ENCODE assay signal across 8 cellular contexts in genomic region chr7:139776486-139777303, GRCh38. TPM values are rescaled to one million over a fixed set of nuclear protein-coding genes. Genes with fewer than 3 reads are reported as not detected.
DNase-seq lines count a peak whose midpoint lies in the region; ATAC-seq, FAIRE-seq and TF ChIP-seq lines count a peak whose summit lies in the region.

No MANE protein-coding gene starts in this region.

- TSS peak; percentile 48 for BruUV-seq in PC-3 (replicated peaks; lab: Mats Ljungman, UMichigan)

- H4K20me1 ChIP-seq in PC-3 (ENCODE audit: low read length) (0 out of 2 replicates have a peak, but pooled peaks cover 5% of the 10 kb centered on the region), hepatocyte (ENCODE audit: insufficient read depth, poor library complexity, severe bottlenecking) (peaks cover 21% of the 10 kb centered on the region)

- H2AFZ ChIP-seq in PC-3 (ENCODE audit: low read length) = no peak overlapping the region
- peak overlapping the region; percentile 88 for H2AFZ ChIP-seq in hepatocyte

- ATAC-seq in PC-3 (no peak), GM18873 (IDR thresholded peaks at IDR 0.05; ENCODE audit: low FRiP score, unreplicated experiment) (no peak), GM21717 (IDR thresholded peaks at IDR 0.05; ENCODE audit: unreplicated experiment) (no peak)

- H3K4me1 ChIP-seq in PC-3 (ENCODE audit: insufficient read depth, low read length) = peaks cover 50% of the 10 kb centered on the region
- peaks cover 0 to 32% of the 10 kb centered on the region in 2 donors for H3K4me1 ChIP-seq in ascending aorta
- H3K4me1 ChIP-seq in hepatocyte (ENCODE audit: insufficient read depth) = peaks cover 23% of the 10 kb centered on the region

- TF ChIP-seq POLR2A in H54 (IDR thresholded peaks at IDR 0.05; ENCODE audit: low read depth, low read length) = no peak

- peak overlapping the region; percentile 91 for H3K27ac ChIP-seq in C4-2B
- H3K27ac ChIP-seq in PC-3 (ENCODE audit: low read length) = peak overlapping the region; percentile 99
- H3K27ac ChIP-seq in ascending aorta = peak overlapping the region; percentile 94 to 96
- H3K27ac ChIP-seq in hepatocyte = peak overlapping the region; percentile 98

- no peaks in the 10 kb centered on the region for H3K9me3 ChIP-seq in PC-3 (ENCODE audit: low read length)
- H3K9me3 ChIP-seq in ascending aorta = no peaks in the 10 kb centered on the region
- no peaks in the 10 kb centered on the region for H3K9me3 ChIP-seq in hepatocyte (ENCODE audit: low read depth)

- intact Hi-C loops in PC-3 (cut with micrococcal nuclease) (loop anchor here (2.0 to 5.0 kb wide), 3 partner anchors 174 to 401 kb away; partner anchors contain the start of gene KDM7A), ascending aorta (cut with DNase I) (loop anchor here (1.0 to 5.0 kb wide), 5 partner anchors 40 to 344 kb away; partner anchors contain the start of gene PARP12)

- H3K4me2 ChIP-seq in PC-3 (ENCODE audit: low read length) (peak overlapping the region; percentile 94), hepatocyte (peak overlapping the region; percentile 81)

- H3K27me3 ChIP-seq in PC-3 (ENCODE audit: low read length) = no peaks in the 10 kb centered on the region
- H3K27me3 ChIP-seq in ascending aorta = no peaks in the 10 kb centered on the region
- no peaks in the 10 kb centered on the region for H3K27me3 ChIP-seq in hepatocyte

- peaks cover 86% of the 10 kb centered on the region for H3K79me2 ChIP-seq in PC-3 (ENCODE audit: low read length)
- H3K79me2 ChIP-seq in hepatocyte = peaks cover 70% of the 10 kb centered on the region

- H3K9ac ChIP-seq in PC-3 (ENCODE audit: low read length) = peak overlapping the region; percentile 98

- H3K9me2 ChIP-seq in PC-3 (replicated peaks; ENCODE audit: low read length) (no peaks in the 10 kb centered on the region), hepatocyte (replicated peaks; ENCODE audit: insufficient read depth) (no peaks in the 10 kb centered on the region)

- TF ChIP-seq CTCF in C4-2B (conservative IDR thresholded peaks at IDR 0.05) (no peak), PC-3 (conservative IDR thresholded peaks at IDR 0.05; ENCODE audit: low read depth, low read length) (no peak), ascending aorta (IDR thresholded peaks at IDR 0.05) (no peak), hepatocyte (IDR thresholded peaks at IDR 0.05; ENCODE audit: poor library complexity) (no peak)

- WGBS in hepatocyte (ENCODE audit: low lambda C conversion rate, missing lambda C conversion rate) = under 1% methylated on average over 33 of the region's 40 CpGs

- POLR2A ChIA-PET in PC-3 (lab: Charles Lee; ENCODE audit: unreplicated experiment) = no interaction called here

- H3F3A ChIP-seq in PC-3 (ENCODE audit: low read length, unreplicated experiment) = peaks cover 20% of the 10 kb centered on the region

- CTCF ChIA-PET in PC-3 (lab: Charles Lee) = no interaction called here

- FAIRE-seq in H54 (lab: Jason Lieb, UNC) = no peak

- H3K36me3 ChIP-seq in PC-3 (ENCODE audit: low read depth, low read length) (peaks cover 13% of the 10 kb centered on the region; the same call in 1 of the 2 replicates), ascending aorta (peaks cover 0 to 6% of the 10 kb centered on the region in 2 donors), hepatocyte (replicated peaks; ENCODE audit: insufficient read depth, low read depth) (no peaks in the 10 kb centered on the region)

- DNase-seq in H54 (ENCODE audit: insufficient read length, low spot score) (peak; percentile 46), PC-3 (peak; percentile 16), ascending aorta (ENCODE audit: low spot score in 2 of 2) (no peak), hepatocyte (ENCODE audit: low spot score) (peak; percentile 56), pulmonary artery endothelial cell (ENCODE audit: low read depth, low spot score) (peak; percentile 3)

- peak overlapping the region; percentile 80 for H3K4me3 ChIP-seq in PC-3 (ENCODE audit: low read length)
- peak overlapping the region; percentile 78 to 94 for H3K4me3 ChIP-seq in ascending aorta
- H3K4me3 ChIP-seq in hepatocyte = peak overlapping the region; percentile 88

RNA-seq across cellular contexts. Expression of gene HIPK2, which starts 1.1 kb away (rescaled TPM):
- 38.1 and 46.0 TPM in 2 replicates for total RNA-seq in PC-3 (2014; rRNA removed)
- total RNA-seq in ascending aorta = 53.9 TPM
- total RNA-seq in hepatocyte = 18.5 and 22.9 TPM in 2 replicates
- 12.2 and 18.2 TPM in 2 replicates for polyA plus RNA-seq in hepatocyte
- total RNA-seq in pulmonary artery endothelial cell = 10.6 and 14.3 TPM in 2 replicates

RNA-seq across cellular contexts. Expression of gene TBXAS1, which starts 52.4 kb away (rescaled TPM):
- total RNA-seq in PC-3 (2014; rRNA removed) (21.8 and 27.5 TPM in 2 replicates), ascending aorta (3.8 TPM), hepatocyte (4.7 and 11.5 TPM in 2 replicates), pulmonary artery endothelial cell (8.1 and 10.6 TPM in 2 replicates)
- 3.9 and 4.1 TPM in 2 replicates for polyA plus RNA-seq in hepatocyte

Comparison
In these comparisons a context has a peak if more than half of its experiments do, and no peak if none do; other contexts are left out.
1. DNase-seq: peak in H54 (single experiment), PC-3 (single experiment), hepatocyte (single experiment) and pulmonary artery endothelial cell (single experiment); none in ascending aorta (0 of 2).
2. Peak in every context shown above with its lines, with median percentiles within 50 percentile points of each other: H3K27ac ChIP-seq and H3K4me3 ChIP-seq.